In genomic region chr11:118530683-118531596, GRCh38 we compare ENCODE assay signal across 7 cellular contexts. TPM values are rescaled to one million over a fixed set of nuclear protein-coding genes. Genes with fewer than 3 reads are reported as not detected.
DNase-seq lines count a peak whose midpoint lies in the region; ATAC-seq and TF ChIP-seq lines count a peak whose summit lies in the region.

Gene TMEM25, plus strand, starts transcription at chr11:118531192. Its CDS starts 610 bp downstream, at chr11:118531802.

- H3K9me3 Mint-ChIP-seq in naive thymus-derived CD4-positive, alpha-beta T cell = peaks cover 0 to 4% (median 0%) of the 10 kb centered on the region in 11 donors

- ATAC-seq in GM18511 (IDR thresholded peaks at IDR 0.05; ENCODE audit: unreplicated experiment) (peak; percentile 82), HG03039 (IDR thresholded peaks at IDR 0.05; ENCODE audit: unreplicated experiment) (peak; percentile 54)
- ATAC-seq in naive thymus-derived CD4-positive, alpha-beta T cell = peak; percentile 90

- H3K36me3 ChIP-seq in fibroblast of lung (ENCODE audit: control insufficient read depth, insufficient read depth, low read length) = no peaks in the 10 kb centered on the region
- peaks cover 0 to 27% (median 0%) of the 10 kb centered on the region in 3 experiments for H3K36me3 ChIP-seq in naive thymus-derived CD4-positive, alpha-beta T cell (ENCODE audit: control insufficient read depth in 2 of 3, insufficient read depth in 3 of 3, low read length in 3 of 3)

- peak within 1 kb of the TSS; percentile 64 to 87 (median 71) for H3K4me3 ChIP-seq in fibroblast of lung (replicated peaks in 1 of 4; ENCODE audit: control extremely low read depth in 1 of 4, insufficient read depth in 1 of 4, low read depth in 3 of 4, low read length in 4 of 4)
- peak within 1 kb of the TSS; percentile 83 for H3K4me3 ChIP-seq in naive thymus-derived CD4-positive, alpha-beta T cell (ENCODE audit: low read length)

- POLR2A ChIA-PET in naive thymus-derived CD4-positive, alpha-beta T cell (lab: Charles Lee) = interaction anchor here (0.6 to 1.4 kb wide), 9 partner anchors 11 to 255 kb away, joined by 3 to 4 read pairs (median 3); partner anchors contain the start of genes ARCN1 and KMT2A

- peak; percentile 17 for DNase-seq in NOMO-1 treated with dmso at 0.1 percent for 144 hours (lab: John Stamatoyannopoulos, UW; ENCODE audit: unreplicated experiment)
- DNase-seq in activated T-cell treated with anti-CD3 and anti-CD28 coated beads, Interleukin-2, amount 50 U/mL, for 48 hours = peak; percentile 79 to 87
- peak; percentile 42 to 66 for DNase-seq in fibroblast of lung (ENCODE audit: low read depth in 2 of 2)
- peak; percentile 55 to 82 (median 73) for DNase-seq in naive thymus-derived CD4-positive, alpha-beta T cell
- peak; percentile 51 to 56 for DNase-seq in stimulated activated CD8-positive, alpha-beta memory T cell treated with anti-CD3 and anti-CD28 coated beads, Interleukin-7, amount 100 ng/mL, for 48 hours (ENCODE audit: extremely low read depth in 1 of 2, low read depth in 1 of 2)

- H3K27me3 Mint-ChIP-seq in naive thymus-derived CD4-positive, alpha-beta T cell = peaks cover 0 to 3% (median 0%) of the 10 kb centered on the region in 5 donors

- peaks cover 0 to 7% (median 0%) of the 10 kb centered on the region in 5 donors for H3K36me3 Mint-ChIP-seq in naive thymus-derived CD4-positive, alpha-beta T cell

- H3K9ac ChIP-seq in fibroblast of lung (ENCODE audit: insufficient read depth, low read length) = peak within 1 kb of the TSS; percentile 55

- no peak within 1 kb of the TSS for H3K27ac ChIP-seq in fibroblast of lung (ENCODE audit: insufficient read depth, low read length)
- peak within 1 kb of the TSS; percentile 83 for H3K27ac ChIP-seq in naive thymus-derived CD4-positive, alpha-beta T cell (ENCODE audit: low read depth, low read length)

- peak within 1 kb of the TSS; percentile 82 to 96 (median 91) for H3K27ac Mint-ChIP-seq in naive thymus-derived CD4-positive, alpha-beta T cell

- H3K4me1 ChIP-seq in fibroblast of lung (ENCODE audit: control insufficient read depth, extremely low read depth, insufficient read depth, low read length) = peaks cover 3% of the 10 kb centered on the region
- H3K4me1 ChIP-seq in naive thymus-derived CD4-positive, alpha-beta T cell (ENCODE audit: control insufficient read depth in 2 of 2, insufficient read depth in 2 of 2, low read length in 2 of 2) = peaks cover 13 to 14% of the 10 kb centered on the region in 2 donors

- no peaks in the 10 kb centered on the region for H4K20me1 ChIP-seq in fibroblast of lung (ENCODE audit: control insufficient read depth, extremely low read depth, insufficient read depth, low read length)

- peaks cover 24 to 51% (median 45%) of the 10 kb centered on the region in 7 donors for H3K4me1 Mint-ChIP-seq in naive thymus-derived CD4-positive, alpha-beta T cell

- peak within 1 kb of the TSS; percentile 85 for H2AFZ ChIP-seq in fibroblast of lung (ENCODE audit: low read length)

- CTCF ChIA-PET in naive thymus-derived CD4-positive, alpha-beta T cell (lab: Charles Lee) = no interaction called here

- intact Hi-C loops in naive thymus-derived CD4-positive, alpha-beta T cell (cut with micrococcal nuclease) = loop anchor here (1.0 to 2.0 kb wide), 6 partner anchors 35 to 466 kb away; partner anchors contain the start of genes ARCN1 (in 1 of the 2) and CD3E (in 1 of the 2)

- no peaks in the 10 kb centered on the region for H3K79me2 ChIP-seq in fibroblast of lung (ENCODE audit: control insufficient read depth, insufficient read depth, low read length)

- peak within 1 kb of the TSS; percentile 92 to 99 (median 94) for H3K4me3 Mint-ChIP-seq in naive thymus-derived CD4-positive, alpha-beta T cell

- TF ChIP-seq CTCF in fibroblast of lung (conservative IDR thresholded peaks at IDR 0.05 in 1 of 2, IDR thresholded peaks at IDR 0.05 in 1 of 2; ENCODE audit: low read depth in 1 of 2, low read length in 2 of 2) = no peak

- peak within 1 kb of the TSS; percentile 92 for H3K4me2 ChIP-seq in fibroblast of lung (ENCODE audit: extremely low read depth, insufficient read depth, low read length)

- no peaks in the 10 kb centered on the region for H3K27me3 ChIP-seq in fibroblast of lung (ENCODE audit: control insufficient read depth, insufficient read depth, low read length)
- no peaks in the 10 kb centered on the region for H3K27me3 ChIP-seq in naive thymus-derived CD4-positive, alpha-beta T cell (ENCODE audit: control insufficient read depth in 2 of 2, insufficient read depth in 2 of 2, low read length in 2 of 2)

- H3K9me3 ChIP-seq in fibroblast of lung (ENCODE audit: control insufficient read depth, insufficient read depth, low read depth, low read length) = no peaks in the 10 kb centered on the region
- H3K9me3 ChIP-seq in naive thymus-derived CD4-positive, alpha-beta T cell (ENCODE audit: control insufficient read depth in 2 of 3, low read length in 3 of 3) = no peaks in the 10 kb centered on the region

RNA-seq across cellular contexts. Expression of gene TMEM25, which starts in this region (rescaled TPM):
- 16.4 and 21.3 TPM in 2 replicates for total RNA-seq in fibroblast of lung
- polyA plus RNA-seq in fibroblast of lung = 12.6 and 15.6 TPM in 2 replicates
- polyA plus RNA-seq in fibroblast of lung (2012) = 11.2 and 12.1 TPM in 2 replicates
- polyA minus RNA-seq in fibroblast of lung (ENCODE audit: low replicate concordance) = 31.4 and 41.9 TPM in 2 replicates
- total RNA-seq in naive thymus-derived CD4-positive, alpha-beta T cell = 10 to 100 TPM; 12.1 to 32.8 (median 27.6) TPM
- polyA plus RNA-seq in naive thymus-derived CD4-positive, alpha-beta T cell = 10 to 100 TPM; 24.0 to 30.9 TPM

Comparison
In these comparisons a context has a peak if more than half of its experiments do, and no peak if none do; other contexts are left out.
1. DNase-seq: peak in every context shown above with its lines; median percentile 83 in activated T-cell treated with anti-CD3 and anti-CD28 coated beads, Interleukin-2, amount 50 U/mL, for 48 hours; 73 in naive thymus-derived CD4-positive, alpha-beta T cell; 54 in fibroblast of lung; 54 in stimulated activated CD8-positive, alpha-beta memory T cell treated with anti-CD3 and anti-CD28 coated beads, Interleukin-7, amount 100 ng/mL, for 48 hours; 17 in NOMO-1 treated with dmso at 0.1 percent for 144 hours.